Comparison of ENCODE assay signal across 8 cellular contexts in the genomic region with DNA sequence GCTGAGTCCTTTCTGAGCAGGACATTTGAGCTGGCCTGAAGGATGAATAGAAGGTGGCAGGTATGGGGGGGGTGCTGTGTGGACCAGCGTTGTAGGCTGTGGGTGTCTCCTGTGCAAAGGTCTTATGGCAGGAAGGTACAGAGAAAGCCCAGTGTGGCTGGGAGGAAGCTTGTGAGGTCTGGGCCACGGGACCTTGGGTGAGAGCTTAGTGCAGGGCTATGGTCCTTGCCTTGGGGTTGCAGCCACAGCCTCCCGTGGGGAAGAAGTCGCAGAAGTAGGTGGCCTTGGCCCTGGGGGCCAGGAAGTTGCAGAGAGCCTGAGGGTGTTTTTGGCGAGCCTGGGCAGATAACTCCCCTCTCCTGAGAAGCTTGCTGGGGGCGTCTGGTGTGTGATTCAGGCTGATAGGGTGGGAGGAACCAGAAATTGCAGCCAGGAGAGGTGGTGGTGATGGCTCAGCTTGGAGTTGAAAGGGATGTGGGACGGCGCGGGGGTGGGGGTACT.
DNase-seq lines count a peak whose midpoint lies in the region; ATAC-seq lines count a peak whose summit lies in the region.

No MANE protein-coding gene starts in this region.

- H3K36me3 ChIP-seq in BLaER1, result peaks cover 17% of the 10 kb centered on the region
- peaks cover 40% of the 10 kb centered on the region; the same call in 1 of the 2 replicates for H3K36me3 ChIP-seq in HUES6 (ENCODE audit: control insufficient read depth, insufficient read depth, low read length)
- H3K36me3 ChIP-seq in stomach smooth muscle (ENCODE audit: control insufficient read depth in 2 of 2, insufficient read depth in 2 of 2, low read length in 2 of 2), result no peaks in the 10 kb centered on the region

- peak overlapping the region; percentile 38 for H3K27ac Mint-ChIP-seq in activated naive CD8-positive, alpha-beta T cell treated with anti-CD3 and anti-CD28 coated beads, Interleukin-2, amount 50 U/mL, for 24 hours

- DNase-seq in activated naive CD8-positive, alpha-beta T cell treated with anti-CD3 and anti-CD28 coated beads, Interleukin-2, amount 50 U/mL, for 24 hours, result no peak
- no peak for DNase-seq in stimulated activated CD4-positive, alpha-beta T cell treated with anti-CD3 and anti-CD28 coated beads, Interleukin-4, amount 100 ng/mL, for 4 hours
- no peak for DNase-seq in cerebellar nuclear complex (lab: John Stamatoyannopoulos, UW)
- DNase-seq in NCI-H2107 (lab: John Stamatoyannopoulos, UW), result no peak

- peak overlapping the region; percentile 76 for H3K4me3 Mint-ChIP-seq in activated naive CD8-positive, alpha-beta T cell treated with anti-CD3 and anti-CD28 coated beads, Interleukin-2, amount 50 U/mL, for 24 hours

- H3K4me2 ChIP-seq in BLaER1, result peak overlapping the region; percentile 99

- H3K27me3 Mint-ChIP-seq in activated naive CD8-positive, alpha-beta T cell treated with anti-CD3 and anti-CD28 coated beads, Interleukin-2, amount 50 U/mL, for 24 hours, result peaks cover 25% of the 10 kb centered on the region

- H3K9me3 Mint-ChIP-seq in activated naive CD8-positive, alpha-beta T cell treated with anti-CD3 and anti-CD28 coated beads, Interleukin-2, amount 50 U/mL, for 24 hours, result no peaks in the 10 kb centered on the region

- H3K9me3 ChIP-seq in BLaER1 (no peaks in the 10 kb centered on the region), HUES6 (ENCODE audit: control insufficient read depth, insufficient read depth, low read depth, low read length) (no peaks in the 10 kb centered on the region), iPS-18c (ENCODE audit: control insufficient read depth, insufficient read depth, low read length) (peaks cover 4% of the 10 kb centered on the region), stomach smooth muscle (ENCODE audit: control insufficient read depth in 2 of 2, low read length in 2 of 2) (no peaks in the 10 kb centered on the region)

- peaks cover 82% of the 10 kb centered on the region for H4K20me1 ChIP-seq in BLaER1

- H3K4me3 ChIP-seq in BLaER1 (peak overlapping the region; percentile 84), HUES6 (ENCODE audit: low read depth, low read length) (peak overlapping the region; percentile 98), iPS-18c (ENCODE audit: insufficient read depth, low read depth, low read length) (peak overlapping the region; percentile 77), stomach smooth muscle (ENCODE audit: low read length in 2 of 2) (peak overlapping the region; percentile 45 to 74)

- peak; percentile 53 for ATAC-seq in activated naive CD8-positive, alpha-beta T cell treated with anti-CD3 and anti-CD28 coated beads, Interleukin-2, amount 50 U/mL, for 24 hours

- H3K27me3 ChIP-seq in BLaER1, result peaks cover 45% of the 10 kb centered on the region
- peaks cover 18% of the 10 kb centered on the region for H3K27me3 ChIP-seq in HUES6 (ENCODE audit: control insufficient read depth, insufficient read depth, low read length)
- H3K27me3 ChIP-seq in stomach smooth muscle (ENCODE audit: control insufficient read depth in 1 of 2, insufficient read depth in 2 of 2, low read length in 2 of 2), result peaks cover 10 to 30% of the 10 kb centered on the region in 2 donors

- no peaks in the 10 kb centered on the region for H3K36me3 Mint-ChIP-seq in activated naive CD8-positive, alpha-beta T cell treated with anti-CD3 and anti-CD28 coated beads, Interleukin-2, amount 50 U/mL, for 24 hours (ENCODE audit: low read depth)

- peaks cover 92% of the 10 kb centered on the region for H3K4me1 ChIP-seq in BLaER1
- H3K4me1 ChIP-seq in HUES6 (ENCODE audit: control insufficient read depth, insufficient read depth, low read length), result peaks cover 51% of the 10 kb centered on the region
- H3K4me1 ChIP-seq in stomach smooth muscle (ENCODE audit: control insufficient read depth, insufficient read depth, low read length), result peaks cover 44% of the 10 kb centered on the region

- H3K9ac ChIP-seq in BLaER1, result peak overlapping the region; percentile 87
- H3K9ac ChIP-seq in HUES6 (ENCODE audit: low read length), result peak overlapping the region; percentile 96
- H3K9ac ChIP-seq in stomach smooth muscle (ENCODE audit: low read length in 2 of 2), result no peak overlapping the region

- H3K27ac ChIP-seq in BLaER1 (0 out of 2 replicates have a peak overlapping the region, but pooled peaks have one; percentile 24), HUES6 (ENCODE audit: low read depth, low read length) (peak overlapping the region; percentile 93), stomach smooth muscle (ENCODE audit: low read length) (peak overlapping the region; percentile 18)

- peaks cover 29% of the 10 kb centered on the region for H3K4me1 Mint-ChIP-seq in activated naive CD8-positive, alpha-beta T cell treated with anti-CD3 and anti-CD28 coated beads, Interleukin-2, amount 50 U/mL, for 24 hours

Comparison
In these comparisons a context has a peak if more than half of its experiments do, and no peak if none do; other contexts are left out.
1. H3K27ac ChIP-seq: peak in every context shown above with its lines; median percentile 93 in HUES6; 24 in BLaER1; 18 in stomach smooth muscle.
2. H3K9ac ChIP-seq: peak in BLaER1 (single experiment) and HUES6 (single experiment); none in stomach smooth muscle (0 of 2).
3. Peak in every context shown above with its lines, with median percentiles within 50 percentile points of each other: H3K4me3 ChIP-seq.